In genomic region chr5:172659909-172660628, GRCh38 we compare ENCODE assay signal across 9 cellular contexts. TPM values are rescaled to one million over a fixed set of nuclear protein-coding genes. Genes with fewer than 3 reads are reported as not detected.
A peak's percentile ranks its signal among the peaks of the same experiment; 100 is the strongest.
DNase-seq lines count a peak whose midpoint lies in the region; ATAC-seq and TF ChIP-seq lines count a peak whose summit lies in the region.
"Had no signal": no experiment of that assay in that cellular context is flagged by ENCODE, and none has a peak within 500 bp of the region (broad histone marks: within the 10 kb centered on the region; RNA-seq: fewer than 3 reads in every experiment).

No MANE protein-coding gene starts in this region.

- no peaks in the 10 kb centered on the region for H3K36me3 ChIP-seq in parathyroid adenoma (ENCODE audit: control insufficient read depth, insufficient read depth, low read length)

- no peaks in the 10 kb centered on the region for H3K36me3 Mint-ChIP-seq in activated naive CD4-positive, alpha-beta T cell treated with anti-CD3 and anti-CD28 coated beads, Interleukin-2, amount 10 ng/mL, durations not matched to agents 7 days and 5 days

- H3K4me2 ChIP-seq in parathyroid adenoma (ENCODE audit: low read length), result no peak overlapping the region

- no peaks in the 10 kb centered on the region for H3K27me3 ChIP-seq in parathyroid adenoma (ENCODE audit: control insufficient read depth, insufficient read depth, low read length)

- CTCF ChIA-PET in activated naive CD4-positive, alpha-beta T cell treated with anti-CD3 and anti-CD28 coated beads, Interleukin-2, amount 10 ng/mL, durations not matched to agents 7 days and 5 days (lab: Charles Lee), result interaction anchor here (0.8 to 0.9 kb wide), 2 partner anchors 15 to 213 kb away, joined by 3 read pairs; no protein-coding TSS in a partner anchor

- H3K4me1 ChIP-seq in parathyroid adenoma, result peaks cover 19% of the 10 kb centered on the region

- peak; percentile 59 for DNase-seq in HS-27A (ENCODE audit: low read depth)
- DNase-seq in UCSD-AML1 (lab: John Stamatoyannopoulos, UW; ENCODE audit: unreplicated experiment), result peak; percentile 58
- peak; percentile 95 for DNase-seq in Right ventricle myocardium inferior (ENCODE audit: missing footprints)
- no peak for DNase-seq in activated naive CD4-positive, alpha-beta T cell treated with anti-CD3 and anti-CD28 coated beads, Interleukin-2, amount 10 ng/mL, durations not matched to agents 7 days and 5 days
- DNase-seq in GM10266 (ENCODE audit: extremely low spot score), result no peak

- no peaks in the 10 kb centered on the region for H3K79me2 ChIP-seq in parathyroid adenoma

- no peak overlapping the region for H3K4me3 ChIP-seq in parathyroid adenoma (ENCODE audit: low read depth, low read length)
- H3K4me3 ChIP-seq: SK-N-MC had no signal

- peaks cover 10% of the 10 kb centered on the region for H3K9me3 Mint-ChIP-seq in activated naive CD4-positive, alpha-beta T cell treated with anti-CD3 and anti-CD28 coated beads, Interleukin-2, amount 10 ng/mL, durations not matched to agents 7 days and 5 days

- no peaks in the 10 kb centered on the region for H3K4me1 Mint-ChIP-seq in activated naive CD4-positive, alpha-beta T cell treated with anti-CD3 and anti-CD28 coated beads, Interleukin-2, amount 10 ng/mL, durations not matched to agents 7 days and 5 days

- peak overlapping the region; percentile 5 for H3K27ac ChIP-seq in parathyroid adenoma
- H3K27ac ChIP-seq: SK-N-MC had no signal

- intact Hi-C loops in Right ventricle myocardium inferior (cut with DNase I), result loop anchor here (5.0 kb wide), 1 partner anchor 37 kb away; no protein-coding TSS in a partner anchor

- H3K9ac ChIP-seq in parathyroid adenoma, result no peak overlapping the region

- H3K27ac Mint-ChIP-seq in activated naive CD4-positive, alpha-beta T cell treated with anti-CD3 and anti-CD28 coated beads, Interleukin-2, amount 10 ng/mL, durations not matched to agents 7 days and 5 days, result no peak overlapping the region

- H3K4me3 Mint-ChIP-seq in activated naive CD4-positive, alpha-beta T cell treated with anti-CD3 and anti-CD28 coated beads, Interleukin-2, amount 10 ng/mL, durations not matched to agents 7 days and 5 days, result no peak overlapping the region

- H2AFZ ChIP-seq in parathyroid adenoma, result peak overlapping the region; percentile 45

- H3K27me3 Mint-ChIP-seq in activated naive CD4-positive, alpha-beta T cell treated with anti-CD3 and anti-CD28 coated beads, Interleukin-2, amount 10 ng/mL, durations not matched to agents 7 days and 5 days, result peaks cover 12% of the 10 kb centered on the region

- ATAC-seq in Right ventricle myocardium inferior (peak; percentile 89), HG03280 (IDR thresholded peaks at IDR 0.05; ENCODE audit: unreplicated experiment) (no peak), GM18867 (IDR thresholded peaks at IDR 0.05; ENCODE audit: unreplicated experiment) (no peak)

- TF ChIP-seq CTCF in parathyroid adenoma (IDR thresholded peaks at IDR 0.05), result no peak
- no peak for TF ChIP-seq CTCF in GM10266 (IDR thresholded peaks at IDR 0.05; ENCODE audit: control insufficient read depth, insufficient read depth, low read depth, missing control alignments)

- no peaks in the 10 kb centered on the region for H3K9me3 ChIP-seq in parathyroid adenoma (ENCODE audit: control insufficient read depth, low read length)

RNA-seq across cellular contexts. Expression of gene NEURL1B, which starts 19.0 kb away (rescaled TPM):
- 37.1 TPM for total RNA-seq in Right ventricle myocardium inferior

Comparison
In these comparisons a context has a peak if more than half of its experiments do, and no peak if none do; other contexts are left out.
1. DNase-seq: peak in HS-27A (single experiment), UCSD-AML1 (single experiment) and Right ventricle myocardium inferior (single experiment); none in activated naive CD4-positive, alpha-beta T cell treated with anti-CD3 and anti-CD28 coated beads, Interleukin-2, amount 10 ng/mL, durations not matched to agents 7 days and 5 days (single experiment) and GM10266 (single experiment).